In the genomic region with DNA sequence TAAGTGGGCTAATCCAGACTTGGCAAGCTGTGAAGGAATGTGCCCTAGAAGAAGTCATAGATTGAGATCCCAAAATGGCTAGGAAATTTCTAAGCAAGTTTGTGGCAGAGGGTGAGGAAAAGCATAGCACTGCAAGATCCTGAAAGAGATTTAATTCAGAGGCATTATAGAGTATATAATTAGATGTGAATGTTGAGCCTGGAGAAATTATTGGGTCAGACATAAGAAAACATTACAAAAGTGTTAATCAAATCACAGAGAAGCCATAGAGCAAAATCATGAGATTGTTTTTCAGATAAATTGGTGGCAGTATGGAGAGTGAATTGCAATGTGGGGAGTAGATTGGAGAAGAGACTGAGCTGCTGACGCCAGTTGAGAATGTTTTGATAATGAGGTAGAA, we compare ENCODE assay signal across 32 cellular contexts.
"Had no signal": no experiment of that assay in that cellular context is flagged by ENCODE, and none has a peak within 500 bp of the region (broad histone marks: within the 10 kb centered on the region; RNA-seq: fewer than 3 reads in every experiment).

No MANE protein-coding gene starts in this region.

- H3K9me3 ChIP-seq: ascending aorta, breast epithelium, colonic mucosa, esophagus squamous epithelium, gastroesophageal sphincter had no signal

- H3K4me3 ChIP-seq: ascending aorta, breast epithelium, cardiac muscle cell, colonic mucosa, esophagus squamous epithelium, gastroesophageal sphincter had no signal

- H3K4me1 Mint-ChIP-seq: activated CD4-positive, alpha-beta T cell treated with anti-CD3 and anti-CD28 coated beads for 36 hours; activated naive CD8-positive, alpha-beta T cell treated with anti-CD3 and anti-CD28 coated beads, Interleukin-2, amount 50 U/mL, for 24 hours had no signal

- DNase-seq: activated CD4-positive, alpha-beta memory T cell treated with anti-CD3 and anti-CD28 coated beads for 36 hours; activated CD4-positive, alpha-beta T cell treated with anti-CD3 and anti-CD28 coated beads for 36 hours; activated CD4-positive, alpha-beta T cell treated with anti-CD3 and anti-CD28 coated beads, Interleukin-2, amount 10 ng/mL, durations not matched to agents 24 days and 14 days; activated CD4-positive, CD25-positive, alpha-beta regulatory T cell; activated CD4-positive, CD25-positive, alpha-beta regulatory T cell treated with anti-CD3 and anti-CD28 coated beads, Interleukin-2, amount 50 U/mL, for 72 hours; activated CD8-positive, alpha-beta memory T cell treated with anti-CD3 and anti-CD28 coated beads, Interleukin-2, amount 10 ng/mL, durations not matched to agents 7 days and 5 days; activated CD8-positive, alpha-beta memory T cell treated with anti-CD3 and anti-CD28 coated beads, Interleukin-2, amount 50 U/mL, for 4 hours; activated CD8-positive, alpha-beta T cell treated with anti-CD3 and anti-CD28 coated beads, Interleukin-2, amount 10 ng/mL, durations not matched to agents 7 days and 5 days; activated effector memory CD4-positive, alpha-beta T cell treated with anti-CD3 and anti-CD28 coated beads, Interleukin-2, amount 50 U/mL, for 16 hours; activated naive CD4-positive, alpha-beta T cell treated with anti-CD3 and anti-CD28 coated beads for 36 hours; activated naive CD8-positive, alpha-beta T cell treated with anti-CD3 and anti-CD28 coated beads for 36 hours; activated naive CD8-positive, alpha-beta T cell treated with anti-CD3 and anti-CD28 coated beads, Interleukin-2, amount 50 U/mL, for 24 hours; activated T-cell treated with anti-CD3 and anti-CD28 coated beads, Interleukin-2, amount 50 U/mL, for 1 hour; activated T-cell treated with anti-CD3 and anti-CD28 coated beads, Interleukin-2, amount 50 U/mL, for 48 hours; central memory CD4-positive, alpha-beta T cell; cerebellar nuclear complex; colonic mucosa; effector CD8-positive, alpha-beta T cell; esophagus squamous epithelium; foreskin melanocyte; T-helper 2 cell had no signal

- H3K27me3 Mint-ChIP-seq: activated CD4-positive, alpha-beta memory T cell treated with anti-CD3 and anti-CD28 coated beads for 36 hours; activated CD4-positive, alpha-beta T cell treated with anti-CD3 and anti-CD28 coated beads for 36 hours; activated CD4-positive, alpha-beta T cell treated with anti-CD3 and anti-CD28 coated beads, Interleukin-2, amount 10 ng/mL, durations not matched to agents 24 days and 14 days; activated CD8-positive, alpha-beta memory T cell treated with anti-CD3 and anti-CD28 coated beads, Interleukin-2, amount 10 ng/mL, durations not matched to agents 7 days and 5 days; activated naive CD4-positive, alpha-beta T cell treated with anti-CD3 and anti-CD28 coated beads, Interleukin-2, amount 50 U/mL, for 24 hours; activated naive CD8-positive, alpha-beta T cell treated with anti-CD3 and anti-CD28 coated beads for 36 hours; activated naive CD8-positive, alpha-beta T cell treated with anti-CD3 and anti-CD28 coated beads, Interleukin-2, amount 50 U/mL, for 24 hours; brain had no signal

- H3K27ac Mint-ChIP-seq: activated CD4-positive, alpha-beta memory T cell treated with anti-CD3 and anti-CD28 coated beads for 36 hours; activated CD4-positive, alpha-beta T cell treated with anti-CD3 and anti-CD28 coated beads for 36 hours; activated CD4-positive, alpha-beta T cell treated with anti-CD3 and anti-CD28 coated beads, Interleukin-2, amount 10 ng/mL, durations not matched to agents 24 days and 14 days; activated CD8-positive, alpha-beta memory T cell treated with anti-CD3 and anti-CD28 coated beads, Interleukin-2, amount 10 ng/mL, durations not matched to agents 7 days and 5 days; activated CD8-positive, alpha-beta T cell treated with anti-CD3 and anti-CD28 coated beads, Interleukin-2, amount 10 ng/mL, durations not matched to agents 7 days and 5 days; activated naive CD4-positive, alpha-beta T cell treated with anti-CD3 and anti-CD28 coated beads for 36 hours; activated naive CD4-positive, alpha-beta T cell treated with anti-CD3 and anti-CD28 coated beads, Interleukin-2, amount 50 U/mL, for 24 hours; activated naive CD8-positive, alpha-beta T cell treated with anti-CD3 and anti-CD28 coated beads for 36 hours; activated naive CD8-positive, alpha-beta T cell treated with anti-CD3 and anti-CD28 coated beads, Interleukin-2, amount 50 U/mL, for 24 hours; activated T-helper 1 cell treated with anti-CD3 and anti-CD28 coated beads, Interleukin-12 subunit alpha, Interleukin-12 subunit beta, Interleukin-2, Interleukin-4 antibody, amounts not matched to agents 30 ng/mL and 10 ng/mL and 1 ng/mL, durations not matched to agents 14 hours and 24 hours and 36 hours; activated T-helper 2 cell treated with anti-CD3 and anti-CD28 coated beads, Interferon-gamma antibody, Interleukin-2, Interleukin-4, amounts not matched to agents 10 μg/mL and 5 μg/mL and 100 μg/mL, durations not matched to agents 14 hours and 24 hours and 36 hours; brain had no signal

- H3K27me3 ChIP-seq: ascending aorta, breast epithelium, cardiac muscle cell, colonic mucosa, esophagus squamous epithelium, gastroesophageal sphincter had no signal

- H3K27ac ChIP-seq: ascending aorta, breast epithelium, cardiac muscle cell, colonic mucosa, epithelial cell of prostate, esophagus squamous epithelium, gastroesophageal sphincter had no signal

- H3K36me3 ChIP-seq: ascending aorta, breast epithelium, cardiac muscle cell, colonic mucosa, gastroesophageal sphincter had no signal

- H3K9me3 Mint-ChIP-seq: activated CD4-positive, alpha-beta T cell treated with anti-CD3 and anti-CD28 coated beads, Interleukin-2, amount 10 ng/mL, durations not matched to agents 24 days and 14 days; activated naive CD4-positive, alpha-beta T cell treated with anti-CD3 and anti-CD28 coated beads for 36 hours; activated naive CD4-positive, alpha-beta T cell treated with anti-CD3 and anti-CD28 coated beads, Interleukin-2, amount 50 U/mL, for 24 hours; activated T-helper 1 cell treated with anti-CD3 and anti-CD28 coated beads, Interleukin-12 subunit alpha, Interleukin-12 subunit beta, Interleukin-2, Interleukin-4 antibody, amounts not matched to agents 30 ng/mL and 10 ng/mL and 1 ng/mL, durations not matched to agents 14 hours and 24 hours and 36 hours; activated T-helper 2 cell treated with anti-CD3 and anti-CD28 coated beads, Interferon-gamma antibody, Interleukin-2, Interleukin-4, amounts not matched to agents 10 μg/mL and 5 μg/mL and 100 μg/mL, durations not matched to agents 14 hours and 24 hours and 36 hours had no signal

- ATAC-seq: activated CD4-positive, alpha-beta T cell treated with anti-CD3 and anti-CD28 coated beads for 36 hours; activated CD8-positive, alpha-beta memory T cell treated with anti-CD3 and anti-CD28 coated beads, Interleukin-2, amount 10 ng/mL, durations not matched to agents 7 days and 5 days; activated CD8-positive, alpha-beta T cell treated with anti-CD3 and anti-CD28 coated beads, Interleukin-2, amount 10 ng/mL, durations not matched to agents 7 days and 5 days; activated naive CD8-positive, alpha-beta T cell treated with anti-CD3 and anti-CD28 coated beads, Interleukin-2, amount 50 U/mL, for 24 hours; gastroesophageal sphincter had no signal

- H3K4me1 ChIP-seq: ascending aorta, breast epithelium, colonic mucosa, esophagus squamous epithelium had no signal

- FAIRE-seq: endometrium, endothelial cell of umbilical vein had no signal

- H3K4me3 Mint-ChIP-seq: activated CD4-positive, alpha-beta memory T cell treated with anti-CD3 and anti-CD28 coated beads for 36 hours; activated CD4-positive, alpha-beta T cell treated with anti-CD3 and anti-CD28 coated beads for 36 hours; activated CD4-positive, alpha-beta T cell treated with anti-CD3 and anti-CD28 coated beads, Interleukin-2, amount 10 ng/mL, durations not matched to agents 24 days and 14 days; activated CD8-positive, alpha-beta memory T cell treated with anti-CD3 and anti-CD28 coated beads, Interleukin-2, amount 10 ng/mL, durations not matched to agents 7 days and 5 days; activated CD8-positive, alpha-beta T cell treated with anti-CD3 and anti-CD28 coated beads, Interleukin-2, amount 10 ng/mL, durations not matched to agents 7 days and 5 days; activated naive CD4-positive, alpha-beta T cell treated with anti-CD3 and anti-CD28 coated beads for 36 hours; activated naive CD4-positive, alpha-beta T cell treated with anti-CD3 and anti-CD28 coated beads, Interleukin-2, amount 50 U/mL, for 24 hours; activated naive CD8-positive, alpha-beta T cell treated with anti-CD3 and anti-CD28 coated beads for 36 hours; activated naive CD8-positive, alpha-beta T cell treated with anti-CD3 and anti-CD28 coated beads, Interleukin-2, amount 50 U/mL, for 24 hours; activated T-helper 1 cell treated with anti-CD3 and anti-CD28 coated beads, Interleukin-12 subunit alpha, Interleukin-12 subunit beta, Interleukin-2, Interleukin-4 antibody, amounts not matched to agents 30 ng/mL and 10 ng/mL and 1 ng/mL, durations not matched to agents 14 hours and 24 hours and 36 hours; brain had no signal
